Comparison of ENCODE assay signal across 1 cellular context in genomic region chr10:27724287-27724686, GRCh38.
TF ChIP-seq lines count a peak whose summit lies in the region.

No MANE protein-coding gene starts in this region.

TF ChIP-seq in GM23338, 12 proteins besides CTCF, POLR2A, EP300 and RAD21 (continued from another document):
- TF ChIP-seq REST (IDR thresholded peaks at IDR 0.05; ENCODE audit: unreplicated experiment) = no peak
- no peak for TF ChIP-seq JUNB (IDR thresholded peaks at IDR 0.05; ENCODE audit: unreplicated experiment)
